ENCODE assay signal across 1 cellular context in genomic region chr6:157162756-157163433, GRCh38.
TF ChIP-seq lines count a peak whose summit lies in the region.

No MANE protein-coding gene starts in this region.

TF ChIP-seq in WTC11, 78 proteins besides CTCF, POLR2A, EP300 and RAD21 (continued from another document):
- TF ChIP-seq, protein P1, sequence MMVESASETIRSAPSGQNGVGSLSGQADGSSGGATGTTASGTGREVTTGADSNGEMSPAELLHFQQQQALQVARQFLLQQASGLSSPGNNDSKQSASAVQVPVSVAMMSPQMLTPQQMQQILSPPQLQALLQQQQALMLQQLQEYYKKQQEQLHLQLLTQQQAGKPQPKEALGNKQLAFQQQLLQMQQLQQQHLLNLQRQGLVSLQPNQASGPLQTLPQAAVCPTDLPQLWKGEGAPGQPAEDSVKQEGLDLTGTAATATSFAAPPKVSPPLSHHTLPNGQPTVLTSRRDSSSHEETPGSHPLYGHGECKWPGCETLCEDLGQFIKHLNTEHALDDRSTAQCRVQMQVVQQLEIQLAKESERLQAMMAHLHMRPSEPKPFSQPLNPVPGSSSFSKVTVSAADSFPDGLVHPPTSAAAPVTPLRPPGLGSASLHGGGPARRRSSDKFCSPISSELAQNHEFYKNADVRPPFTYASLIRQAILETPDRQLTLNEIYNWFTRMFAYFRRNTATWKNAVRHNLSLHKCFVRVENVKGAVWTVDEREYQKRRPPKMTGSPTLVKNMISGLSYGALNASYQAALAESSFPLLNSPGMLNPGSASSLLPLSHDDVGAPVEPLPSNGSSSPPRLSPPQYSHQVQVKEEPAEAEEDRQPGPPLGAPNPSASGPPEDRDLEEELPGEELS (CRISPR knock-in tag; IDR thresholded peaks at IDR 0.05) = no peak
- TF ChIP-seq TEAD1 (CRISPR knock-in tag; IDR thresholded peaks at IDR 0.05) (no peak), JUN (CRISPR knock-in tag; IDR thresholded peaks at IDR 0.05) (no peak), ZNF138 (CRISPR knock-in tag; conservative IDR thresholded peaks at IDR 0.05) (no peak), ATF1 (CRISPR knock-in tag; IDR thresholded peaks at IDR 0.05) (no peak), OVOL2 (CRISPR knock-in tag; IDR thresholded peaks at IDR 0.05; ENCODE audit: borderline replicate concordance) (no peak), NFATC4 (CRISPR knock-in tag; IDR thresholded peaks at IDR 0.05) (no peak)
- TF ChIP-seq, protein P2, sequence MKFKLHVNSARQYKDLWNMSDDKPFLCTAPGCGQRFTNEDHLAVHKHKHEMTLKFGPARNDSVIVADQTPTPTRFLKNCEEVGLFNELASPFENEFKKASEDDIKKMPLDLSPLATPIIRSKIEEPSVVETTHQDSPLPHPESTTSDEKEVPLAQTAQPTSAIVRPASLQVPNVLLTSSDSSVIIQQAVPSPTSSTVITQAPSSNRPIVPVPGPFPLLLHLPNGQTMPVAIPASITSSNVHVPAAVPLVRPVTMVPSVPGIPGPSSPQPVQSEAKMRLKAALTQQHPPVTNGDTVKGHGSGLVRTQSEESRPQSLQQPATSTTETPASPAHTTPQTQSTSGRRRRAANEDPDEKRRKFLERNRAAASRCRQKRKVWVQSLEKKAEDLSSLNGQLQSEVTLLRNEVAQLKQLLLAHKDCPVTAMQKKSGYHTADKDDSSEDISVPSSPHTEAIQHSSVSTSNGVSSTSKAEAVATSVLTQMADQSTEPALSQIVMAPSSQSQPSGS (CRISPR knock-in tag; IDR thresholded peaks at IDR 0.05; ENCODE audit: borderline replicate concordance, low read depth) = no peak
- TF ChIP-seq, protein P3, sequence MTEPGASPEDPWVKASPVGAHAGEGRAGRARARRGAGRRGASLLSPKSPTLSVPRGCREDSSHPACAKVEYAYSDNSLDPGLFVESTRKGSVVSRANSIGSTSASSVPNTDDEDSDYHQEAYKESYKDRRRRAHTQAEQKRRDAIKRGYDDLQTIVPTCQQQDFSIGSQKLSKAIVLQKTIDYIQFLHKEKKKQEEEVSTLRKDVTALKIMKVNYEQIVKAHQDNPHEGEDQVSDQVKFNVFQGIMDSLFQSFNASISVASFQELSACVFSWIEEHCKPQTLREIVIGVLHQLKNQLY (CRISPR knock-in tag; IDR thresholded peaks at IDR 0.05) = no peak
